ENCODE assay signal across 9 cellular contexts in genomic region chr3:56753206-56753605, GRCh38. TPM values are rescaled to one million over a fixed set of nuclear protein-coding genes. Genes with fewer than 3 reads are reported as not detected.
DNase-seq lines count a peak whose midpoint lies in the region; ATAC-seq and TF ChIP-seq lines count a peak whose summit lies in the region.
"Had no signal": no experiment of that assay in that cellular context is flagged by ENCODE, and none has a peak within 500 bp of the region (broad histone marks: within the 10 kb centered on the region; RNA-seq: fewer than 3 reads in every experiment).

No MANE protein-coding gene starts in this region.

- no peaks in the 10 kb centered on the region for H3K36me3 ChIP-seq in BE2C

- DNase-seq in activated CD4-positive, CD25-positive, alpha-beta regulatory T cell treated with anti-CD3 and anti-CD28 coated beads, Interleukin-2, amount 50 U/mL, for 72 hours: no peak
- peak; percentile 75 for DNase-seq in activated CD8-positive, alpha-beta T cell treated with anti-CD3 and anti-CD28 coated beads for 36 hours
- DNase-seq in stimulated activated CD8-positive, alpha-beta memory T cell treated with anti-CD3 and anti-CD28 coated beads, Interleukin-4, amount 100 ng/mL, for 48 hours: peak; percentile 46
- DNase-seq in HK-2 (ENCODE audit: unreplicated experiment) (no peak), islet precursor cell (no peak), BE2C (no peak)

- H3K4me1 ChIP-seq in BE2C: no peaks in the 10 kb centered on the region

- TF ChIP-seq CTCF in activated CD8-positive, alpha-beta T cell treated with anti-CD3 and anti-CD28 coated beads for 36 hours (IDR thresholded peaks at IDR 0.05): no peak
- TF ChIP-seq CTCF in BE2C (IDR thresholded peaks at IDR 0.05; ENCODE audit: low read depth, low read length): no peak

- H3K4me1 Mint-ChIP-seq in activated CD8-positive, alpha-beta T cell treated with anti-CD3 and anti-CD28 coated beads for 36 hours (ENCODE audit: low read depth): peaks cover 63% of the 10 kb centered on the region

- H3K36me3 Mint-ChIP-seq in activated CD8-positive, alpha-beta T cell treated with anti-CD3 and anti-CD28 coated beads for 36 hours (ENCODE audit: low read depth): peaks cover 71% of the 10 kb centered on the region

- H3K27ac Mint-ChIP-seq in activated CD8-positive, alpha-beta T cell treated with anti-CD3 and anti-CD28 coated beads for 36 hours: peak overlapping the region; percentile 73

- ATAC-seq in activated CD4-positive, CD25-positive, alpha-beta regulatory T cell treated with anti-CD3 and anti-CD28 coated beads, Interleukin-2, amount 50 U/mL, for 24 hours: peak; percentile 100
- peak; percentile 73 for ATAC-seq in HG02973 (IDR thresholded peaks at IDR 0.05; ENCODE audit: unreplicated experiment)
- ATAC-seq in activated CD8-positive, alpha-beta T cell treated with anti-CD3 and anti-CD28 coated beads for 36 hours: peak; percentile 93
- ATAC-seq: A549 had no signal

- H3K27me3 ChIP-seq in BE2C: no peaks in the 10 kb centered on the region

- no peak overlapping the region for H3K4me3 ChIP-seq in BE2C (ENCODE audit: low read depth, low read length)
- H3K4me3 ChIP-seq: A549 had no signal

- no peaks in the 10 kb centered on the region for H3K27me3 Mint-ChIP-seq in activated CD8-positive, alpha-beta T cell treated with anti-CD3 and anti-CD28 coated beads for 36 hours

- H3K9me3 Mint-ChIP-seq in activated CD8-positive, alpha-beta T cell treated with anti-CD3 and anti-CD28 coated beads for 36 hours: no peaks in the 10 kb centered on the region

- POLR2A ChIA-PET in activated CD8-positive, alpha-beta T cell treated with anti-CD3 and anti-CD28 coated beads for 36 hours (lab: Charles Lee): interaction anchor here (0.6 to 5.7 kb wide), 10 partner anchors 12 to 119 kb away, joined by 3 to 44 read pairs (median 6); partner anchors contain the start of gene ARHGEF3

- H3K9me3 ChIP-seq in BE2C: no peaks in the 10 kb centered on the region

- intact Hi-C loops in activated CD8-positive, alpha-beta T cell treated with anti-CD3 and anti-CD28 coated beads for 36 hours (cut with micrococcal nuclease): loop anchor here (5.0 kb wide), 1 partner anchor 34 kb away; no protein-coding TSS in a partner anchor

- CTCF ChIA-PET in activated CD8-positive, alpha-beta T cell treated with anti-CD3 and anti-CD28 coated beads for 36 hours (lab: Charles Lee): interaction anchor here (1.0 to 10.2 kb wide), 11 partner anchors 11 to 236 kb away, joined by 3 to 127 read pairs (median 10); partner anchors contain the start of gene ARHGEF3

- no peak overlapping the region for H3K4me3 Mint-ChIP-seq in activated CD8-positive, alpha-beta T cell treated with anti-CD3 and anti-CD28 coated beads for 36 hours

RNA-seq across cellular contexts. Expression of gene ARHGEF3, which starts 48.5 kb away (rescaled TPM):
- total RNA-seq in activated CD8-positive, alpha-beta T cell treated with anti-CD3 and anti-CD28 coated beads for 36 hours: 10 to 100 TPM; 63.0 to 66.5 TPM
- 4.6 TPM for polyA plus RNA-seq in BE2C (2012; ENCODE audit: insufficient read depth, insufficient read length, low read depth)

Comparison
In these comparisons a context has a peak if more than half of its experiments do, and no peak if none do; other contexts are left out.
1. DNase-seq: peak in activated CD8-positive, alpha-beta T cell treated with anti-CD3 and anti-CD28 coated beads for 36 hours (single experiment) and stimulated activated CD8-positive, alpha-beta memory T cell treated with anti-CD3 and anti-CD28 coated beads, Interleukin-4, amount 100 ng/mL, for 48 hours (single experiment); none in activated CD4-positive, CD25-positive, alpha-beta regulatory T cell treated with anti-CD3 and anti-CD28 coated beads, Interleukin-2, amount 50 U/mL, for 72 hours (single experiment), HK-2 (single experiment), islet precursor cell (single experiment) and BE2C (single experiment).
2. Peak in every context shown above with its lines, with median percentiles within 50 percentile points of each other: ATAC-seq.